In the genomic region with DNA sequence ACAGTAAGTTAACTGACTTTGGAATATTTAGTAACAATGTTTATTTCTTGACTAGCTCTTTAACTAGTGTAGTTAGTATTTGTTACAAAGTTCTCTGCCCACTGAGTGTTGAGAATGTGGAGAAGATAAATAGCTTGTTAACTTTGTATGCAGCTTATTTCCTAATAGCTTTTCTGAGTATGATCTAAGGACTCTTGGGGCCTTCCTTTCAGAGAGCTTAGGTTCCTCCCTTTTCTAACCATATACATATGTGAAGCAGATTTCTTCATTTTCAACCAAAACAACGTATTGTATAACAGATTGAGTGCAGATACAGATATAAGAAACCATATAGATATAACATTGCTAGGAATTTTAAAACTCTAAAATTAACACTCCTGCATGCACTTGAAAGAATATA, we compare ENCODE assay signal across 25 cellular contexts.
DNase-seq lines count a peak whose midpoint lies in the region; ATAC-seq, FAIRE-seq and TF ChIP-seq lines count a peak whose summit lies in the region.
"Had no signal": no experiment of that assay in that cellular context is flagged by ENCODE, and none has a peak within 500 bp of the region (broad histone marks: within the 10 kb centered on the region; RNA-seq: fewer than 3 reads in every experiment).

No MANE protein-coding gene starts in this region.

- 93 to 95% methylated on average over 1 of the region's 1 CpG for WGBS in GM23248 (ENCODE audit: low coverage in 1 of 2, low lambda C conversion rate in 2 of 2, missing lambda C conversion rate in 2 of 2), 2 experiments

- H3K9me3 ChIP-seq in GM23248 (ENCODE audit: low read depth), result no peaks in the 10 kb centered on the region
- no peaks in the 10 kb centered on the region for H3K9me3 ChIP-seq in kidney (ENCODE audit: control insufficient read depth in 1 of 2, low read length in 2 of 2)
- peaks cover 9% of the 10 kb centered on the region; the same call in 1 of the 2 replicates for H3K9me3 ChIP-seq in Karpas-422 (ENCODE audit: low read length)
- H3K9me3 ChIP-seq: A549, Caco-2 had no signal

- H3K79me2 ChIP-seq in GM23248 (ENCODE audit: insufficient read depth) (0 out of 2 replicates have a peak, but pooled peaks cover 6% of the 10 kb centered on the region), Karpas-422 (ENCODE audit: low read length) (peaks cover 33% of the 10 kb centered on the region)

- H4K20me1 ChIP-seq in GM23248 (ENCODE audit: insufficient read depth), result no peaks in the 10 kb centered on the region
- no peaks in the 10 kb centered on the region for H4K20me1 ChIP-seq in Karpas-422 (ENCODE audit: insufficient read depth, low read depth, low read length)
- H4K20me1 ChIP-seq: BLaER1 had no signal

- DNase-seq in AG10803 (ENCODE audit: low read depth) (peak; percentile 12), GM23248 (peak; percentile 0), amniotic epithelial cell (ENCODE audit: low read depth) (peak; percentile 11), fibroblast of mammary gland (ENCODE audit: low read depth) (peak; percentile 39), kidney (no peak), NCI-H1092 treated with DMSO at 0.1 percent for 48 hours (lab: John Stamatoyannopoulos, UW) (no peak), Karpas-422 (no peak)
- DNase-seq: 8988T; ACHN; Caco-2; CD4-positive, CD25-positive, alpha-beta regulatory T cell; CD8-positive, alpha-beta T cell; DMS153; DMS79; EL; GF-D8; H9 had no signal

- H3K4me2 ChIP-seq in GM23248 (ENCODE audit: unreplicated experiment), result no peak overlapping the region
- H3K4me2 ChIP-seq in Karpas-422 (ENCODE audit: low read depth, low read length, poor library complexity, severe bottlenecking), result no peak overlapping the region
- H3K4me2 ChIP-seq: A549, BLaER1, GM23338 had no signal

- H3K27me3 ChIP-seq in GM23248 (replicated peaks; ENCODE audit: insufficient read depth) (no peaks in the 10 kb centered on the region), Karpas-422 (ENCODE audit: low read length) (no peaks in the 10 kb centered on the region)
- H3K27me3 ChIP-seq: BLaER1 had no signal

- no peaks in the 10 kb centered on the region for H3F3A ChIP-seq in GM23248 (ENCODE audit: insufficient read depth)

- H3K4me3 ChIP-seq in AG10803 (ENCODE audit: low read length) (no peak overlapping the region), GM23248 (no peak overlapping the region), fibroblast of mammary gland (ENCODE audit: control insufficient read depth, low read depth, low read length) (no peak overlapping the region), kidney (ENCODE audit: low read length in 2 of 2) (no peak overlapping the region), Karpas-422 (ENCODE audit: low read length) (no peak overlapping the region)
- H3K4me3 ChIP-seq: A549, BLaER1, GM23338 had no signal

- H3K27ac ChIP-seq in GM23248 (no peak overlapping the region), kidney (ENCODE audit: low read depth in 2 of 2, low read length in 2 of 2) (no peak overlapping the region), Karpas-422 (ENCODE audit: low read length) (no peak overlapping the region)
- H3K27ac ChIP-seq: A549, BLaER1, C4-2B had no signal

- H3K4me1 ChIP-seq in GM23248 (ENCODE audit: insufficient read depth), result no peaks in the 10 kb centered on the region
- H3K4me1 ChIP-seq in kidney (ENCODE audit: control insufficient read depth in 1 of 2, insufficient read depth in 1 of 2, low read depth in 1 of 2, low read length in 2 of 2), result no peaks in the 10 kb centered on the region
- H3K4me1 ChIP-seq in Karpas-422 (ENCODE audit: low read length), result no peaks in the 10 kb centered on the region
- H3K4me1 ChIP-seq: A549, BLaER1 had no signal

- no peak overlapping the region for H3K9ac ChIP-seq in GM23248
- H3K9ac ChIP-seq in kidney (ENCODE audit: low read length in 2 of 2), result no peak overlapping the region
- H3K9ac ChIP-seq in Karpas-422 (ENCODE audit: low read length), result no peak overlapping the region
- H3K9ac ChIP-seq: BLaER1 had no signal

- no peak for ATAC-seq in GM18498 (IDR thresholded peaks at IDR 0.05; ENCODE audit: unreplicated experiment)
- ATAC-seq: A549; CD8-positive, alpha-beta T cell; GM23338; HCT116 had no signal

- no peak for FAIRE-seq in kidney (lab: Jason Lieb, UNC)
- FAIRE-seq: A549, GM12891, GM19239 had no signal

- H2AFZ ChIP-seq in GM23248 (no peak overlapping the region), Karpas-422 (ENCODE audit: low read length) (no peak overlapping the region)
- H2AFZ ChIP-seq: GM23338 had no signal

- in situ Hi-C loops in GM23248 (cut with MboI), result no loop called here

- H3K36me3 ChIP-seq in GM23248 (ENCODE audit: low read depth) (no peaks in the 10 kb centered on the region; the same call in 1 of the 2 replicates), kidney (ENCODE audit: control insufficient read depth in 1 of 2, insufficient read depth in 2 of 2, low read length in 2 of 2) (peaks cover 2 to 5% of the 10 kb centered on the region in 2 donors), Karpas-422 (ENCODE audit: insufficient read depth, low read length) (peaks cover 61% of the 10 kb centered on the region)

- no peaks in the 10 kb centered on the region for H3K9me2 ChIP-seq in GM23248 (ENCODE audit: insufficient read depth)
- no peaks in the 10 kb centered on the region for H3K9me2 ChIP-seq in Karpas-422 (replicated peaks; ENCODE audit: insufficient read depth, low read length)

- intact Hi-C loops in kidney (cut with DNase I), result no loop called here

- no peak for TF ChIP-seq CTCF in AG10803 (conservative IDR thresholded peaks at IDR 0.05; ENCODE audit: low read length)
- TF ChIP-seq CTCF in fibroblast of mammary gland (conservative IDR thresholded peaks at IDR 0.05; ENCODE audit: control insufficient read depth, insufficient read depth, low read depth, low read length), result no peak
- TF ChIP-seq CTCF in kidney (IDR thresholded peaks at IDR 0.05; ENCODE audit: borderline replicate concordance, extremely low read depth, insufficient read depth), result no peak

Comparison
In these comparisons a context has a peak if more than half of its experiments do, and no peak if none do; other contexts are left out.
1. DNase-seq: peak in AG10803 (single experiment), GM23248 (single experiment), amniotic epithelial cell (single experiment) and fibroblast of mammary gland (single experiment); none in kidney (single experiment), NCI-H1092 treated with DMSO at 0.1 percent for 48 hours (single experiment) and Karpas-422 (single experiment).